8 cellular contexts compared by ENCODE assay signal in the genomic region with DNA sequence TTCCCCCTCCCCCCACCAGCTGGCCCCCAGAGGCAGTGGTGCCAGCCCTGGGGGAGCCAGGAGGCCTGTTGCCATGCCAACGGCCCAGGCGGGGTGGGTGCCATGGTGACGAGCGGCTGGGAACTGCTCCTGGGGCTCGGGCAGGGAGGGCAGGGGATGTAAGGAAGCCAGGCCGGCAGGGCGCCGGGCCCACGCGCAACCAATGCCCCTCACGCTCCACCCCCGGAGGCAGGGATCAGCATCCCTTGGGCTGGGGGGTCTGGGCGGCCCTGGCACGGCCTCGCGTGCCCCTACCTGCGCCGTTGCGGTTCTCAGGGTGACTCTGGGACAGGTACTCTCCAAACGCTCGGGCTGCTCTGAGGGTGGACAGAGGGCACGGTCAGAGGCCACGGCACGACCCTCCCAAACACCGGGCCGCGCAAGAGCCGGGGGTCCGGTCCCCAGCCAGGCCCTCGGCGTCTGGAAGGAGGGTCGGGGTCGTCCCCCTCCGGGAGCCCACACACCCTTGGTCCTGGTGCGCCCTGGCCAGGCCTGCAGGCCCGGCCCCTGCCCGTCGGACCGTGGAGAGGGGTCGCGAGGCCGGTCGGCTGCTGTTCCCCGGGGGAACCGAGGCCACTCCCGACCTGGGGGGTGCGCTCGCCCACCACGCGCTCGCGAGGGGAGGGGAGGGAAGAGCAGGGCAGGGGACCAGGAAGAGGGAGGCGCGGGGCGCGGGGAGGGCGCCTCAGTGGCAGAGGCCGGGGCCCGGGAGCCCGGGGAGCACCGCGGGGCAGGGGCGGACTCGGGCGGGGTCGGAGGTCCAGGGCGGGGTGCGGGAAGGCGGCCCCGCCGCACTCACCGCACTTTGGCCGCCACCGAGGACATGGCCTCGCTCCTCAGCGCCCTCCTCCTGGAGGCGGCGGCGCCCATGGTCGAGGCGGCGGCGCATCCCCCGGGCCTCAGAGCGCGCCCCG. TPM values are rescaled to one million over a fixed set of nuclear protein-coding genes. Genes with fewer than 3 reads are reported as not detected.
DNase-seq lines count a peak whose midpoint lies in the region; ATAC-seq and TF ChIP-seq lines count a peak whose summit lies in the region.

No MANE protein-coding gene starts in this region.

- WGBS in esophagus squamous epithelium, 2 donors: 37% methylated on average over 6 of the region's 87 CpGs; no CpG with 5 or more reads in 1 of the 2 donors

- H3K9me3 Mint-ChIP-seq in T-cell (no peaks in the 10 kb centered on the region), natural killer cell (no peaks in the 10 kb centered on the region)

- H3K4me3 ChIP-seq in esophagus squamous epithelium: peak overlapping the region; percentile 61 to 91 (median 80)

- no peak for TF ChIP-seq CTCF in esophagus squamous epithelium (IDR thresholded peaks at IDR 0.05)
- TF ChIP-seq CTCF in natural killer cell (IDR thresholded peaks at IDR 0.05): no peak

- H3K4me3 Mint-ChIP-seq in T-cell (peak overlapping the region in 1 of 3 donors; percentile 48), natural killer cell (no peak overlapping the region)

- H3K27ac Mint-ChIP-seq in T-cell (no peak overlapping the region), natural killer cell (no peak overlapping the region)

- H3K4me1 Mint-ChIP-seq in T-cell (peaks cover 31 to 53% (median 46%) of the 10 kb centered on the region in 3 donors), natural killer cell (peaks cover 0 to 50% of the 10 kb centered on the region in 2 donors)

- peak overlapping the region; percentile 67 to 88 (median 77) for H3K27ac ChIP-seq in esophagus squamous epithelium

- peaks cover 36 to 85% (median 36%) of the 10 kb centered on the region in 3 donors for H3K4me1 ChIP-seq in esophagus squamous epithelium

- intact Hi-C loops in esophagus squamous epithelium (cut with DNase I): no loop called here
- intact Hi-C loops in natural killer cell (cut with micrococcal nuclease): no loop called here

- POLR2A ChIA-PET in T-cell (lab: Charles Lee): no interaction called here

- CTCF ChIA-PET in T-cell (lab: Charles Lee): no interaction called here

- peaks cover 0 to 17% (median 0%) of the 10 kb centered on the region in 3 donors for H3K36me3 ChIP-seq in esophagus squamous epithelium

- no peaks in the 10 kb centered on the region for H3K9me3 ChIP-seq in esophagus squamous epithelium

- H3K36me3 Mint-ChIP-seq in T-cell (no peaks in the 10 kb centered on the region), natural killer cell (no peaks in the 10 kb centered on the region)

- H3K27me3 ChIP-seq in esophagus squamous epithelium: peaks cover 0 to 5% (median 0%) of the 10 kb centered on the region in 4 donors

- ATAC-seq in HG02885 (IDR thresholded peaks at IDR 0.05; ENCODE audit: poor library complexity, unreplicated experiment) (peak; percentile 5), T-cell (replicated peaks in 1 of 4) (peak; percentile 13 to 20 (median 14)), natural killer cell (peak; percentile 8 to 12 (median 11)), GM21737 (IDR thresholded peaks at IDR 0.05; ENCODE audit: unreplicated experiment) (no peak)

- DNase-seq in NCI-H524 (lab: John Stamatoyannopoulos, UW) (peak; percentile 87 to 90), NCI-H524 treated with DMSO at 0.1 percent for 48 hours (lab: John Stamatoyannopoulos, UW) (no peak), T-cell (peak in 1 of 34 experiments; percentile 15), esophagus squamous epithelium (lab: John Stamatoyannopoulos, UW) (no peak), natural killer cell (peak; percentile 15)
- DNase-seq in activated CD4-positive, alpha-beta T cell treated with anti-CD3 and anti-CD28 coated beads, Interleukin-2, amount 50 U/mL, for 48 hours: no peak

- H3K27me3 Mint-ChIP-seq in T-cell (no peaks in the 10 kb centered on the region), natural killer cell (ENCODE audit: low read depth in 2 of 2) (no peaks in the 10 kb centered on the region)

- no peak for TF ChIP-seq POLR2A in esophagus squamous epithelium (IDR thresholded peaks at IDR 0.05)

RNA-seq across cellular contexts. Expression of gene NSMF, which starts 0.7 kb away (rescaled TPM):
- total RNA-seq in T-cell (10 to 100 TPM; 40.5 to 89.5 (median 51.7) TPM), esophagus squamous epithelium (10 to 100 TPM; 16.2 to 38.1 (median 20.6) TPM), natural killer cell (100 to 1,000 TPM in 1 of 3 donors, 10 to 100 TPM in 2; 78.1 to 111 (median 87.8) TPM)

RNA-seq across cellular contexts. Expression of gene ENTPD8, which starts 17.3 kb away (rescaled TPM):
- total RNA-seq in T-cell: not detected
- total RNA-seq in esophagus squamous epithelium: not detected
- total RNA-seq in natural killer cell: not detected

RNA-seq across cellular contexts. Expression of gene NOXA1, which starts 35.3 kb away (rescaled TPM):
- total RNA-seq in T-cell (10 to 100 TPM in 2 of 5 donors, 1 to 10 TPM in 3; 6.4 to 11.7 (median 8.1) TPM), esophagus squamous epithelium (1 to 10 TPM; 2.1 to 7.4 (median 4.8) TPM), natural killer cell (1 to 10 TPM; 4.7 to 10.0 (median 7.7) TPM)

RNA-seq across cellular contexts. Expression of gene EXD3, which starts 35.5 kb away (rescaled TPM):
- total RNA-seq in T-cell (10 to 100 TPM; 18.5 to 43.8 (median 38.0) TPM), esophagus squamous epithelium (10 to 100 TPM in 2 of 4 donors, 1 to 10 TPM in 2; 2.8 to 16.8 (median 9.1) TPM), natural killer cell (10 to 100 TPM; 28.0 to 35.3 (median 29.6) TPM)

Comparison
In these comparisons a context has a peak if more than half of its experiments do, and no peak if none do; other contexts are left out.
1. DNase-seq: peak in NCI-H524 (2 of 2) and natural killer cell (single experiment); none in NCI-H524 treated with DMSO at 0.1 percent for 48 hours (single experiment), esophagus squamous epithelium (single experiment) and activated CD4-positive, alpha-beta T cell treated with anti-CD3 and anti-CD28 coated beads, Interleukin-2, amount 50 U/mL, for 48 hours (0 of 2).